In the genomic region with DNA sequence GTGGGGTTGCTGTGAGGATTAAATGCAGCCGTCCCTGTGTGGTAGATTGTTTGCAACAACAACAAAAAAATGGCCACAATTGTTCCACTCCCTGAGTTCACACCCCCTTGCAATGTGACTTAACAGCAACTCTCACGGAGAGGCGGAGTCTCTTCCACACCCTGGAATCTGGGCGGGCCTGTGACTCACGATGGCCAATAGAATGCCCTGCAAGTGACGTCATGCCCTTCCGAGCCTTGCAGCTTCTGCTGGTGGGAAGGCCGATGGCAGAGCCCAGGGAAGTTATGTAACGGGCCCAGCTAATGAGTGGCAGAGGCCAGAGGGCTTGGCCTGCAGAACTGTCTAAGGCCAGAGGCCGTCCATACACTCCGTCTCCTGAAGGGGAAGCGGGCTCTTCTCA, we compare ENCODE assay signal across 9 cellular contexts.
A peak's percentile ranks its signal among the peaks of the same experiment; 100 is the strongest.
DNase-seq lines count a peak whose midpoint lies in the region; ATAC-seq and TF ChIP-seq lines count a peak whose summit lies in the region.
"Had no signal": no experiment of that assay in that cellular context is flagged by ENCODE, and none has a peak within 500 bp of the region (broad histone marks: within the 10 kb centered on the region; RNA-seq: fewer than 3 reads in every experiment).

No MANE protein-coding gene starts in this region.

- in situ Hi-C loops in KBM-7 (cut with MboI; ENCODE audit: low pct_unique_long_range_greater_than_20kb, low sequenced_read_pairs) = no loop called here

- ATAC-seq in WTC11 (peak; percentile 97), Right ventricle myocardium inferior (peak; percentile 96), GM19023 (IDR thresholded peaks at IDR 0.05; ENCODE audit: unreplicated experiment) (no peak)

- peaks cover 27% of the 10 kb centered on the region for H3K4me1 Mint-ChIP-seq in WTC11

- H3K27me3 Mint-ChIP-seq in WTC11 (ENCODE audit: low read depth) = no peaks in the 10 kb centered on the region; the same call in 1 of the 2 replicates

- H3K36me3 Mint-ChIP-seq in WTC11 = no peaks in the 10 kb centered on the region

- no peak for TF ChIP-seq EP300 in ovary (IDR thresholded peaks at IDR 0.05)

- peaks cover 3% of the 10 kb centered on the region; the same call in 1 of the 2 replicates for H3K9me3 Mint-ChIP-seq in WTC11
- H3K9me3 Mint-ChIP-seq: T-helper 1 cell treated with Interleukin-12 subunit alpha and Interleukin-12 subunit beta and Interleukin-4 antibody, amounts not matched to agents 30 μg/mL and 1 μg/mL, for 36 hours had no signal

- no peaks in the 10 kb centered on the region for H3K36me3 ChIP-seq in ovary

- H3K9me3 ChIP-seq in ovary = no peaks in the 10 kb centered on the region

- POLR2A ChIA-PET in WTC11 (lab: Charles Lee) = no interaction called here

- TF ChIP-seq POLR2A in ovary (IDR thresholded peaks at IDR 0.05) = no peak

- no peak overlapping the region for H3K4me3 ChIP-seq in ovary

- WGBS in ovary, 3 donors = 22 to 36% (median 25%) methylated on average over 12 of the region's 12 CpGs

- DNase-seq in GM04504 (ENCODE audit: low read depth) (peak; percentile 96), NCI-H187 treated with DMSO at 0.1 percent for 48 hours (lab: John Stamatoyannopoulos, UW) (peak; percentile 66), WTC11 (ENCODE audit: low spot score) (peak; percentile 85), Right ventricle myocardium inferior (ENCODE audit: missing footprints) (peak; percentile 91), ovary (peak; percentile 72 to 82 (median 79)), germinal center (ENCODE audit: low spot score) (no peak), KBM-7 (no peak)

- H3K27ac ChIP-seq in ovary = no peak overlapping the region

- intact Hi-C loops in Right ventricle myocardium inferior (cut with DNase I) (no loop called here), ovary (cut with DNase I) (no loop called here)

- H3K4me3 Mint-ChIP-seq in WTC11 = no peak overlapping the region
- H3K4me3 Mint-ChIP-seq: T-helper 1 cell treated with Interleukin-12 subunit alpha and Interleukin-12 subunit beta and Interleukin-4 antibody, amounts not matched to agents 30 μg/mL and 1 μg/mL, for 36 hours had no signal

- CTCF ChIA-PET in WTC11 (lab: Charles Lee) = interaction anchor here (0.8 to 2.5 kb wide), 7 partner anchors 10 to 138 kb away, joined by 3 to 11 read pairs (median 5); no protein-coding TSS in a partner anchor

- peaks cover 7% of the 10 kb centered on the region for H3K4me1 ChIP-seq in ovary (ENCODE audit: insufficient read depth)

- no peaks in the 10 kb centered on the region for H3K27me3 ChIP-seq in ovary

- peak overlapping the region; percentile 76 for H3K27ac Mint-ChIP-seq in WTC11
- H3K27ac Mint-ChIP-seq: T-helper 1 cell treated with Interleukin-12 subunit alpha and Interleukin-12 subunit beta and Interleukin-4 antibody, amounts not matched to agents 30 μg/mL and 1 μg/mL, for 36 hours had no signal

- TF ChIP-seq CTCF in WTC11 (IDR thresholded peaks at IDR 0.05) (no peak), ovary (IDR thresholded peaks at IDR 0.05) (no peak)

TF ChIP-seq in WTC11, 78 proteins besides CTCF, POLR2A, EP300 and RAD21:
- no peak for TF ChIP-seq GRHL2 (CRISPR knock-in tag; IDR thresholded peaks at IDR 0.05; ENCODE audit: insufficient replicate concordance, severe bottlenecking)
- TF ChIP-seq EMX1 (CRISPR knock-in tag; IDR thresholded peaks at IDR 0.05) = no peak
- no peak for TF ChIP-seq HMGXB4 (CRISPR knock-in tag; IDR thresholded peaks at IDR 0.05)
- TF ChIP-seq, protein P1, sequence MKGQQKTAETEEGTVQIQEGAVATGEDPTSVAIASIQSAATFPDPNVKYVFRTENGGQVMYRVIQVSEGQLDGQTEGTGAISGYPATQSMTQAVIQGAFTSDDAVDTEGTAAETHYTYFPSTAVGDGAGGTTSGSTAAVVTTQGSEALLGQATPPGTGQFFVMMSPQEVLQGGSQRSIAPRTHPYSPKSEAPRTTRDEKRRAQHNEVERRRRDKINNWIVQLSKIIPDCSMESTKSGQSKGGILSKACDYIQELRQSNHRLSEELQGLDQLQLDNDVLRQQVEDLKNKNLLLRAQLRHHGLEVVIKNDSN (CRISPR knock-in tag; IDR thresholded peaks at IDR 0.05) = peak; percentile 72; the same call in 1 of the 2 replicates
- TF ChIP-seq ESRRA (CRISPR knock-in tag; IDR thresholded peaks at IDR 0.05; ENCODE audit: borderline replicate concordance) = no peak
- TF ChIP-seq, protein P2, sequence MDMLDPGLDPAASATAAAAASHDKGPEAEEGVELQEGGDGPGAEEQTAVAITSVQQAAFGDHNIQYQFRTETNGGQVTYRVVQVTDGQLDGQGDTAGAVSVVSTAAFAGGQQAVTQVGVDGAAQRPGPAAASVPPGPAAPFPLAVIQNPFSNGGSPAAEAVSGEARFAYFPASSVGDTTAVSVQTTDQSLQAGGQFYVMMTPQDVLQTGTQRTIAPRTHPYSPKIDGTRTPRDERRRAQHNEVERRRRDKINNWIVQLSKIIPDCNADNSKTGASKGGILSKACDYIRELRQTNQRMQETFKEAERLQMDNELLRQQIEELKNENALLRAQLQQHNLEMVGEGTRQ (CRISPR knock-in tag; IDR thresholded peaks at IDR 0.05) = peak; percentile 68

Comparison
In these comparisons a context has a peak if more than half of its experiments do, and no peak if none do; other contexts are left out.
1. DNase-seq: peak in GM04504 (single experiment), NCI-H187 treated with DMSO at 0.1 percent for 48 hours (single experiment), WTC11 (single experiment), Right ventricle myocardium inferior (single experiment) and ovary (5 of 5); none in germinal center (single experiment) and KBM-7 (single experiment).